2 cellular contexts compared by ENCODE assay signal in the genomic region with DNA sequence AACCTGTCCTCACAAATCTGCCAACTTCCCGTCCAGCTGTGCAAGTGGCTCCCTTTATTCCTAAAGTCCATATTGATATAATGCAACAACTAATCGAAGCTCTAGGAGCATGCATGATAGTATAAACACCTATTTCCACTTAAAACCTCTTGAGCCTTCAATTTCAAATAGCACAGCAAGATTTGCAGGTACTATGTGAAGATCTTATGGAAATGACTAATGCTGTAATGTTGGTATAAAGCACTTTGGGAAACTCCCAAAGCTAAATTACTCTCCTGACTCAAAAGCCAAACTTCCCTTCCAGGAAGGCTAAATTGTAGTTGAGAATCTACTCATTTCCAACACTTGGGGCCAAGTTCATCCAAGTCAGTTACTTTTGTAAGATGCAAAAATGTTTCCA.
TF ChIP-seq lines count a peak whose summit lies in the region.

No MANE protein-coding gene starts in this region.

TF ChIP-seq in SK-N-SH, 30 proteins besides CTCF, POLR2A, EP300 and RAD21 (continued from another document):
- TF ChIP-seq FOSL2 (IDR thresholded peaks at IDR 0.05; ENCODE audit: borderline replicate concordance, low read depth): 0 out of 2 replicates have a peak, but pooled peaks have one; percentile 4
TF ChIP-seq in SK-N-SH: peak in this region for 1.

TF ChIP-seq in SK-N-SH treated with all-trans-retinoic acid at 6 μM for 48 hours, 23 proteins besides CTCF, POLR2A, EP300 and RAD21:
- TF ChIP-seq ARNTL (CRISPR knock-in tag; IDR thresholded peaks at IDR 0.05; ENCODE audit: borderline replicate concordance, low read depth) (no peak), ISL1 (CRISPR knock-in tag; IDR thresholded peaks at IDR 0.05) (no peak), CSDC2 (CRISPR knock-in tag; IDR thresholded peaks at IDR 0.05) (no peak), TOX (CRISPR knock-in tag; IDR thresholded peaks at IDR 0.05; ENCODE audit: borderline replicate concordance) (no peak), CREB5 (CRISPR knock-in tag; IDR thresholded peaks at IDR 0.05; ENCODE audit: low read depth) (no peak), ZFP3 (CRISPR knock-in tag; IDR thresholded peaks at IDR 0.05) (no peak), PPARA (CRISPR knock-in tag; IDR thresholded peaks at IDR 0.05; ENCODE audit: borderline replicate concordance) (no peak), PATZ1 (CRISPR knock-in tag; IDR thresholded peaks at IDR 0.05; ENCODE audit: borderline replicate concordance) (no peak), ZNF70 (CRISPR knock-in tag; IDR thresholded peaks at IDR 0.05) (no peak)
- TF ChIP-seq, protein P1, sequence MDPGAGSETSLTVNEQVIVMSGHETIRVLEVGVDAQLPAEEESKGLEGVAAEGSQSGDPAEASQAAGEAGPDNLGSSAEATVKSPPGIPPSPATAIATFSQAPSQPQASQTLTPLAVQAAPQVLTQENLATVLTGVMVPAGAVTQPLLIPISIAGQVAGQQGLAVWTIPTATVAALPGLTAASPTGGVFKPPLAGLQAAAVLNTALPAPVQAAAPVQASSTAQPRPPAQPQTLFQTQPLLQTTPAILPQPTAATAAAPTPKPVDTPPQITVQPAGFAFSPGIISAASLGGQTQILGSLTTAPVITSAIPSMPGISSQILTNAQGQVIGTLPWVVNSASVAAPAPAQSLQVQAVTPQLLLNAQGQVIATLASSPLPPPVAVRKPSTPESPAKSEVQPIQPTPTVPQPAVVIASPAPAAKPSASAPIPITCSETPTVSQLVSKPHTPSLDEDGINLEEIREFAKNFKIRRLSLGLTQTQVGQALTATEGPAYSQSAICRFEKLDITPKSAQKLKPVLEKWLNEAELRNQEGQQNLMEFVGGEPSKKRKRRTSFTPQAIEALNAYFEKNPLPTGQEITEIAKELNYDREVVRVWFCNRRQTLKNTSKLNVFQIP (CRISPR knock-in tag; IDR thresholded peaks at IDR 0.05; ENCODE audit: borderline replicate concordance, low read depth): no peak
TF ChIP-seq in SK-N-SH treated with all-trans-retinoic acid at 6 μM for 48 hours: peak in this region for 0.
